In the genomic region with DNA sequence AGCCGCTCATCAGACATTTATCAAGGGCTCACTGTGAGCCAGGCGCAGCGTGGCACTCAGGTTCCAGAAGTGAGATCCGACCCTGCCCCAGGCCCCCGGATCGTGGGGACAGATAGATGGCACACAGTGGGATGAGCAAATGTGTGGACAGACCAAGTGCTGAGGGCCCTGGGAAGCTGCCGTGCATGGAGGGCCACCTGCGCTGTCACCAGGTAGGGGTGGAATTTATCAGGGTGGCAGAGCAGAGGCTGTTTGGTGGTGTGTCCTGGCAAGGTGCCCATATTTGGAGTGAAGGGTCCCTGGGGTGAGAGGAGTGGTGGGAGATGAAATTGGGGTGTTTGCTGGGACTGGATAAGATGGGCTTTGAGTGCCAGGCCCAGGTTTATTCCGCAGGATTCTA, we compare ENCODE assay signal across 19 cellular contexts.
DNase-seq lines count a peak whose midpoint lies in the region; ATAC-seq and TF ChIP-seq lines count a peak whose summit lies in the region.
"Had no signal": no experiment of that assay in that cellular context is flagged by ENCODE, and none has a peak within 500 bp of the region (broad histone marks: within the 10 kb centered on the region; RNA-seq: fewer than 3 reads in every experiment).

No MANE protein-coding gene starts in this region.

- no peak for TF ChIP-seq CTCF in coronary artery (IDR thresholded peaks at IDR 0.05)
- no peak for TF ChIP-seq CTCF in testis (IDR thresholded peaks at IDR 0.05)
- no peak for TF ChIP-seq CTCF in gastrocnemius medialis (IDR thresholded peaks at IDR 0.05 in 4 of 5, conservative IDR thresholded peaks at IDR 0.05 in 1 of 5)

- no peaks in the 10 kb centered on the region for H4K20me1 ChIP-seq in GM23248 (ENCODE audit: insufficient read depth)
- H4K20me1 ChIP-seq: BLaER1 treated with 17β-estradiol and CSF1 and Interleukin-3, amounts not matched to agents 10 nM and 100 nM had no signal

- ATAC-seq in HG02678 (IDR thresholded peaks at IDR 0.05; ENCODE audit: unreplicated experiment) (no peak), gastrocnemius medialis (no peak)
- ATAC-seq: A549, PC-3 had no signal

- peak; percentile 54 for DNase-seq in activated effector memory CD4-positive, alpha-beta T cell treated with anti-CD3 and anti-CD28 coated beads, Interleukin-2, amount 50 U/mL, for 16 hours
- DNase-seq in activated effector memory CD4-positive, alpha-beta T cell treated with Interleukin-2 at 50 U/mL for 16 hours = no peak
- DNase-seq in coronary artery (ENCODE audit: low spot score) = peak; percentile 35
- DNase-seq in mesenteric fat pad (ENCODE audit: low spot score) = peak; percentile 73
- peak; percentile 8 for DNase-seq in testis
- no peak for DNase-seq in gastrocnemius medialis
- no peak for DNase-seq in GM23248
- DNase-seq: HCEC 1CT, NCI-H1436, NCI-H2029, NCI-H2171, NCI-H446 treated with DMSO at 0.1 percent for 48 hours, NCI-H748 treated with DMSO at 0.1 percent for 48 hours, PC-3 had no signal

- peaks cover 6% of the 10 kb centered on the region; the same call in 1 of the 2 replicates for H3F3A ChIP-seq in GM23248 (ENCODE audit: insufficient read depth)

- H3K36me3 ChIP-seq in testis (ENCODE audit: low read depth, missing control alignments) (no peaks in the 10 kb centered on the region), gastrocnemius medialis (no peaks in the 10 kb centered on the region), GM23248 (ENCODE audit: low read depth) (no peaks in the 10 kb centered on the region)
- H3K36me3 ChIP-seq: BLaER1 treated with 17β-estradiol and CSF1 and Interleukin-3, amounts not matched to agents 10 nM and 100 nM had no signal

- H3K79me2 ChIP-seq in GM23248 (ENCODE audit: insufficient read depth) = no peaks in the 10 kb centered on the region

- 94 to 95% methylated on average over 9 of the region's 9 CpGs for WGBS in testis, 2 donors
- WGBS in GM23248 (ENCODE audit: low coverage in 1 of 2, low lambda C conversion rate in 2 of 2, missing lambda C conversion rate in 2 of 2), 2 experiments = 94 to 97% methylated on average over 9 of the region's 9 CpGs

- H3K9me2 ChIP-seq in GM23248 (ENCODE audit: insufficient read depth) = no peaks in the 10 kb centered on the region

- H2AFZ ChIP-seq in GM23248 = no peak overlapping the region

- no peak for TF ChIP-seq POLR2A in testis (IDR thresholded peaks at IDR 0.05)
- TF ChIP-seq POLR2A in gastrocnemius medialis (IDR thresholded peaks at IDR 0.05) = no peak

- H3K27me3 ChIP-seq in testis (no peaks in the 10 kb centered on the region), gastrocnemius medialis (no peaks in the 10 kb centered on the region), GM23248 (replicated peaks; ENCODE audit: insufficient read depth) (no peaks in the 10 kb centered on the region)
- H3K27me3 ChIP-seq: BLaER1 treated with 17β-estradiol and CSF1 and Interleukin-3, amounts not matched to agents 10 nM and 100 nM; SJSA1 had no signal

- no peak overlapping the region for H3K9ac ChIP-seq in GM23248
- H3K9ac ChIP-seq: BLaER1 treated with 17β-estradiol and CSF1 and Interleukin-3, amounts not matched to agents 10 nM and 100 nM had no signal

- no peak overlapping the region for H3K4me3 ChIP-seq in coronary artery
- no peak overlapping the region for H3K4me3 ChIP-seq in testis
- no peak overlapping the region for H3K4me3 ChIP-seq in gastrocnemius medialis
- no peak overlapping the region for H3K4me3 ChIP-seq in GM23248
- H3K4me3 ChIP-seq: A549; BLaER1 treated with 17β-estradiol and CSF1 and Interleukin-3, amounts not matched to agents 10 nM and 100 nM; SJSA1 had no signal

- in situ Hi-C loops in gastrocnemius medialis (cut with MboI; ENCODE audit: low sequenced_read_pairs in 4 of 4) (no loop called here), GM23248 (cut with MboI) (no loop called here)

- no peak overlapping the region for H3K27ac ChIP-seq in coronary artery
- no peak overlapping the region for H3K27ac ChIP-seq in testis
- no peak overlapping the region for H3K27ac ChIP-seq in gastrocnemius medialis
- no peak overlapping the region for H3K27ac ChIP-seq in GM23248
- H3K27ac ChIP-seq: A549; BLaER1 treated with 17β-estradiol and CSF1 and Interleukin-3, amounts not matched to agents 10 nM and 100 nM; RWPE1; SJSA1 had no signal

- H3K9me3 ChIP-seq in testis (no peaks in the 10 kb centered on the region), gastrocnemius medialis (no peaks in the 10 kb centered on the region), GM23248 (ENCODE audit: low read depth) (no peaks in the 10 kb centered on the region)
- H3K9me3 ChIP-seq: A549; BLaER1 treated with 17β-estradiol and CSF1 and Interleukin-3, amounts not matched to agents 10 nM and 100 nM; SJSA1 had no signal

- intact Hi-C loops in testis (cut with DNase I; ENCODE audit: low total_unique reads) = no loop called here
- intact Hi-C loops in gastrocnemius medialis (cut with DNase I; ENCODE audit: low total_unique reads) = no loop called here

- H3K4me1 ChIP-seq in testis (no peaks in the 10 kb centered on the region), gastrocnemius medialis (no peaks in the 10 kb centered on the region), GM23248 (ENCODE audit: insufficient read depth) (peaks cover 20% of the 10 kb centered on the region)
- H3K4me1 ChIP-seq: A549 had no signal

- no peak overlapping the region for H3K4me2 ChIP-seq in GM23248 (ENCODE audit: unreplicated experiment)
- H3K4me2 ChIP-seq: A549 had no signal

Comparison
In these comparisons a context has a peak if more than half of its experiments do, and no peak if none do; other contexts are left out.
1. DNase-seq: peak in activated effector memory CD4-positive, alpha-beta T cell treated with anti-CD3 and anti-CD28 coated beads, Interleukin-2, amount 50 U/mL, for 16 hours (single experiment), coronary artery (single experiment), mesenteric fat pad (single experiment) and testis (single experiment); none in activated effector memory CD4-positive, alpha-beta T cell treated with Interleukin-2 at 50 U/mL for 16 hours (single experiment), gastrocnemius medialis (0 of 2) and GM23248 (single experiment).